In the genomic region with DNA sequence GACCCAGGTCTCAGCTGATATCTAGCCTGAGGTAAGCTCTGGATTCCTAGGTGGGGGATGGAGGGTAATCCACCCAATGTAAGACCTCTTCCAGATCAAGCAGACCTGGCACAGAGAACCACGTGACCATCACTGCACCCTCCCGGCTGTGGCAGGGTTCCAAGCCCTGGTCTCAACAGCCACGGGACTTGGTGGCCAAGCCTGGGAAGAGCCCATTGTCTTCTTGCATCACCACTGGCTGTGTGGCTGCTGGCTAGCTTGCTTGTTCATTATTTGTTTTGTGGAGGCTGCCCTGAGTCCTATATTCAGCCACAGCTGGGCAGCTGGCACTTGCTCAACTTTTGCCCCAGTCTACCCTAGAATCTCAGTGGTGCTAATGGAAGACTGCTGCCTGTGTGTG, we compare ENCODE assay signal across 19 cellular contexts. TPM values are rescaled to one million over a fixed set of nuclear protein-coding genes. Genes with fewer than 3 reads are reported as not detected.
DNase-seq lines count a peak whose midpoint lies in the region; ATAC-seq and TF ChIP-seq lines count a peak whose summit lies in the region.
"Had no signal": no experiment of that assay in that cellular context is flagged by ENCODE, and none has a peak within 500 bp of the region (broad histone marks: within the 10 kb centered on the region; RNA-seq: fewer than 3 reads in every experiment).

No MANE protein-coding gene starts in this region.

- no peak for TF ChIP-seq POLR2A in prostate gland (IDR thresholded peaks at IDR 0.05)

- H3K36me3 ChIP-seq in prostate gland, result no peaks in the 10 kb centered on the region
- H3K36me3 ChIP-seq: brain microvascular endothelial cell, gastrocnemius medialis, lower lobe of right lung, transverse colon had no signal

- WGBS in prostate gland, result 46% methylated on average over 3 of the region's 3 CpGs

- TF ChIP-seq CTCF in prostate gland (IDR thresholded peaks at IDR 0.05), result no peak

- H3K27ac ChIP-seq in prostate gland, result no peak overlapping the region
- H3K27ac ChIP-seq: brain microvascular endothelial cell, gastrocnemius medialis, lower lobe of right lung, transverse colon had no signal

- H3K4me1 ChIP-seq in prostate gland (replicated peaks), result no peaks in the 10 kb centered on the region
- H3K4me1 ChIP-seq: gastrocnemius medialis, lower lobe of right lung had no signal

- H3K9me3 ChIP-seq in prostate gland, result no peaks in the 10 kb centered on the region
- H3K9me3 ChIP-seq: gastrocnemius medialis, lower lobe of right lung, transverse colon had no signal

- no peaks in the 10 kb centered on the region for H3K27me3 ChIP-seq in prostate gland (replicated peaks; ENCODE audit: insufficient read depth)
- H3K27me3 ChIP-seq: brain microvascular endothelial cell, gastrocnemius medialis, transverse colon had no signal

- no peak overlapping the region for H3K4me3 ChIP-seq in prostate gland
- H3K4me3 ChIP-seq: gastrocnemius medialis, lower lobe of right lung, transverse colon had no signal

- DNase-seq in C1 segment of cervical spinal cord (lab: John Stamatoyannopoulos, UW), result peak in 12 of 14 donors; percentile 21 to 89 (median 68)
- peak; percentile 85 to 97 for DNase-seq in NCI-H2081 (lab: John Stamatoyannopoulos, UW)
- peak in 53 of 56 donors; percentile 31 to 94 (median 78) for DNase-seq in amygdala (lab: John Stamatoyannopoulos, UW)
- DNase-seq in middle frontal gyrus (ENCODE audit: extremely low spot score, low spot score), result peak; percentile 70
- no peak for DNase-seq in prostate gland (ENCODE audit: low spot score)
- no peak for DNase-seq in GM19238 (ENCODE audit: insufficient read length, low spot score)
- DNase-seq: activated T-cell treated with anti-CD3 and anti-CD28 coated beads, Interleukin-2, amount 50 U/mL, for 24 hours; brain microvascular endothelial cell; dermis blood vessel endothelial cell; DND-41; gastrocnemius medialis; lower lobe of right lung; naive thymus-derived CD8-positive, alpha-beta T cell; NK-92 treated with Interleukin-12 subunit alpha and Interleukin-12 subunit beta, amount 100 ng/mL, for 24 hours; stimulated activated naive B cell treated with anti-CD40 and anti-IgM and Interleukin-4, amounts not matched to agents 10 μg/mL and 1 μg/mL and 100 μg/mL, for 72 hours; transverse colon had no signal

- intact Hi-C loops in prostate gland (cut with DNase I), result no loop called here

- no peak for ATAC-seq in HG03196 (IDR thresholded peaks at IDR 0.05; ENCODE audit: unreplicated experiment)
- no peak for ATAC-seq in GM21737 (IDR thresholded peaks at IDR 0.05; ENCODE audit: unreplicated experiment)
- ATAC-seq: gastrocnemius medialis; lower lobe of right lung; naive thymus-derived CD8-positive, alpha-beta T cell; stimulated activated naive B cell treated with anti-CD40 and anti-IgM and Interleukin-4, amounts not matched to agents 10 μg/mL and 1 μg/mL and 100 μg/mL, for 72 hours had no signal

RNA-seq across cellular contexts. Expression of gene NFASC, which starts 24.1 kb away (rescaled TPM):
- total RNA-seq in prostate gland, result 10 to 100 TPM in 1 of 2 donors, 1 to 10 TPM in 1; 3.7 to 13.2 TPM
- total RNA-seq: naive thymus-derived CD8-positive, alpha-beta T cell; pulmonary artery endothelial cell had no signal

Comparison
In these comparisons a context has a peak if more than half of its experiments do, and no peak if none do; other contexts are left out.
1. DNase-seq: peak in C1 segment of cervical spinal cord (12 of 14), NCI-H2081 (2 of 2), amygdala (53 of 56) and middle frontal gyrus (single experiment); none in prostate gland (single experiment) and GM19238 (single experiment).